Comparison of ENCODE assay signal across 1 cellular context in genomic region chr7:127678330-127678729, GRCh38.
TF ChIP-seq lines count a peak whose summit lies in the region.

No MANE protein-coding gene starts in this region.

TF ChIP-seq in GM12878, 131 proteins besides CTCF, POLR2A, EP300 and RAD21 (continued from another document):
- TF ChIP-seq ZBTB4 (CRISPR knock-in tag; IDR thresholded peaks at IDR 0.05) (no peak), TAF1 (IDR thresholded peaks at IDR 0.05; ENCODE audit: borderline replicate concordance, low read depth, low read length) (no peak), ZBTB11 (CRISPR knock-in tag; IDR thresholded peaks at IDR 0.05) (no peak)
